In the genomic region with DNA sequence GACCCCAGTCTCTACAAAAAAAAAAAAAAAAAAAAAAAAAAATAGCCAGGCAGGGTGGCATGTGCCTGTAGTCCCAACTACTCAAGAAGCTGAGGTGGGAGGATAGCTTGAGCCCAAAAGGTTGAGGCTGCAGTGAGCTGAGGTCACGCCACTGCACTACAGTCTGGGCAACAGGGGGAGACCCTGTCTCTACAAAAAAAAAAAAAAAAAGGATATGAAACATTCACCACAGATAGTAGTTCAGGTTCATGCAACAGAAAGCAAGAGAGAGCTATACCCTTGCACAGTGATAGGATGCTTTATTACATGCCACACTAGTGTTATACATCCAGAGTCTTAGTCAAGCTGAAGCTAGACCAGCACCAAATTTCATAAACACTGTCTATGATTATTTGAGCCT, we compare ENCODE assay signal across 12 cellular contexts.
DNase-seq lines count a peak whose midpoint lies in the region; ATAC-seq, FAIRE-seq and TF ChIP-seq lines count a peak whose summit lies in the region.
"Had no signal": no experiment of that assay in that cellular context is flagged by ENCODE, and none has a peak within 500 bp of the region (broad histone marks: within the 10 kb centered on the region; RNA-seq: fewer than 3 reads in every experiment).

No MANE protein-coding gene starts in this region.

- no peak for FAIRE-seq in small intestine (lab: Jason Lieb, UNC)
- FAIRE-seq: islet of Langerhans had no signal

- H3K4me3 ChIP-seq in small intestine (ENCODE audit: low read depth in 1 of 2, low read length in 2 of 2): no peak overlapping the region
- H3K4me3 ChIP-seq: smooth muscle cell had no signal

- no peaks in the 10 kb centered on the region for H3K36me3 ChIP-seq in small intestine (ENCODE audit: control insufficient read depth in 2 of 2, insufficient read depth in 2 of 2, low read length in 2 of 2)

- ATAC-seq in GM18517 (IDR thresholded peaks at IDR 0.05; ENCODE audit: unreplicated experiment): peak; percentile 84
- ATAC-seq in GM21367 (IDR thresholded peaks at IDR 0.05; ENCODE audit: unreplicated experiment): peak; percentile 81
- peak; percentile 79 for ATAC-seq in HG02981 (IDR thresholded peaks at IDR 0.05; ENCODE audit: unreplicated experiment)
- ATAC-seq in foreskin keratinocyte: no peak

- no peaks in the 10 kb centered on the region for H3K27me3 ChIP-seq in foreskin keratinocyte
- H3K27me3 ChIP-seq in small intestine (ENCODE audit: control insufficient read depth in 2 of 2, insufficient read depth in 2 of 2, low read length in 2 of 2): no peaks in the 10 kb centered on the region

- H3K27ac ChIP-seq in foreskin keratinocyte: no peak overlapping the region
- no peak overlapping the region for H3K27ac ChIP-seq in small intestine (ENCODE audit: low read depth in 1 of 2, low read length in 1 of 2)

- no peaks in the 10 kb centered on the region for H3K9me3 ChIP-seq in small intestine (ENCODE audit: control insufficient read depth, low read depth)

- WGBS in small intestine, 3 donors: 89 to 100% (median 100%) methylated on average over 1 of the region's 1 CpG

- H3K4me1 ChIP-seq in foreskin keratinocyte (no peaks in the 10 kb centered on the region), small intestine (ENCODE audit: control insufficient read depth in 2 of 2, insufficient read depth in 1 of 2, low read depth in 1 of 2, low read length in 1 of 2) (peaks cover 0 to 4% of the 10 kb centered on the region in 2 donors)

- TF ChIP-seq CTCF in foreskin keratinocyte (conservative IDR thresholded peaks at IDR 0.05): no peak

- DNase-seq in MV-4-11 (lab: John Stamatoyannopoulos, UW) (peak; percentile 18), foreskin keratinocyte (no peak), small intestine (no peak), HuH-7.5 (ENCODE audit: low spot score) (no peak), NCI-H526 (lab: John Stamatoyannopoulos, UW) (no peak)
- DNase-seq: activated naive CD4-positive, alpha-beta T cell; SIG-M5 had no signal
